10 cellular contexts compared by ENCODE assay signal in the genomic region with DNA sequence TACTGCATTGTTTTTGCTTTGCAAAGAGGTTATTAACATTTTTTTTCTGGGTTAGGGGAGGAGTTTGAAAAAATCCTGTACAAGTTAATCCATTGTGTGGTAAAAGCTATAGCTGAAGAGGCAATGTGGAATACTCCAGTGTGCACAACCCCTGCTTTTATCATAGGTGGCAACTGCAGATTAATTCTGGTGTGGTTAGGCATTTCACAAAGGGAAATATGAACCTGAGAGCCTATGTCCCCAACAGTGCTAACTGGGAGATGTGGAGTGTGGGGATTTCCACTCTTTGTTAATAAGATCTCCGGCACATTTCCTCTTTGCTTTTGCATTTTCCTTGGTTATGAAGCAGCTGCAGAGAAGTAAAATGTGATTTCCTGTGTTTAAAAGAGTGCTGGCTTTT. TPM values are rescaled to one million over a fixed set of nuclear protein-coding genes. Genes with fewer than 3 reads are reported as not detected.
DNase-seq lines count a peak whose midpoint lies in the region; TF ChIP-seq lines count a peak whose summit lies in the region.
"Had no signal": no experiment of that assay in that cellular context is flagged by ENCODE, and none has a peak within 500 bp of the region (broad histone marks: within the 10 kb centered on the region; RNA-seq: fewer than 3 reads in every experiment).

No MANE protein-coding gene starts in this region.

- H3K36me3 Mint-ChIP-seq in activated CD4-positive, alpha-beta T cell treated with anti-CD3 and anti-CD28 coated beads, Interleukin-2, amount 10 ng/mL, durations not matched to agents 24 days and 14 days (ENCODE audit: low read depth), result peaks cover 28% of the 10 kb centered on the region

- BruUV-seq in OCI-LY7 (replicated peaks; lab: Mats Ljungman, UMichigan), result no TSS peak

- no peaks in the 10 kb centered on the region for H3K9me2 ChIP-seq in OCI-LY7 (ENCODE audit: insufficient read depth, low read length)

- peak; percentile 67 for DNase-seq in activated CD4-positive, alpha-beta T cell treated with anti-CD3 and anti-CD28 coated beads, Interleukin-2, amount 10 ng/mL, durations not matched to agents 24 days and 14 days
- DNase-seq in activated CD4-positive, alpha-beta T cell treated with anti-CD3 and anti-CD28 coated beads, Interleukin-2, amount 50 U/mL, for 1 hour, result no peak
- DNase-seq in OCI-LY7 (ENCODE audit: low spot score) (peak; percentile 33), epithelial cell of esophagus (ENCODE audit: low read depth) (peak; percentile 70), DMS 273 (lab: John Stamatoyannopoulos, UW; ENCODE audit: unreplicated experiment) (no peak), SKM-1 (lab: John Stamatoyannopoulos, UW; ENCODE audit: unreplicated experiment) (no peak), NCI-H510A treated with DMSO at 0.1 percent for 48 hours (lab: John Stamatoyannopoulos, UW) (no peak)
- DNase-seq: stimulated activated CD4-positive, alpha-beta T cell treated with anti-CD3 and anti-CD28 coated beads, Interleukin-4, amount 100 ng/mL, for 4 hours had no signal

- H4K20me1 ChIP-seq in OCI-LY7 (ENCODE audit: insufficient read depth, low read length), result no peaks in the 10 kb centered on the region

- intact Hi-C loops in activated CD4-positive, alpha-beta T cell treated with anti-CD3 and anti-CD28 coated beads, Interleukin-2, amount 10 ng/mL, durations not matched to agents 24 days and 14 days (cut with micrococcal nuclease), result no loop called here
- intact Hi-C loops in OCI-LY7 (cut with micrococcal nuclease; ENCODE audit: unreplicated experiment), result no loop called here

- H3K4me1 ChIP-seq in OCI-LY7 (ENCODE audit: insufficient read depth, low read length, poor library complexity, severe bottlenecking) (peaks cover 17% of the 10 kb centered on the region), skeletal muscle satellite cell (ENCODE audit: control insufficient read depth, insufficient read depth, low read length) (peaks cover 23% of the 10 kb centered on the region)

- CTCF ChIA-PET in OCI-LY7 (lab: Charles Lee; ENCODE audit: unreplicated experiment), result no interaction called here

- TF ChIP-seq CTCF in OCI-LY7 (conservative IDR thresholded peaks at IDR 0.05; ENCODE audit: low read length), result no peak
- TF ChIP-seq CTCF in epithelial cell of esophagus (IDR thresholded peaks at IDR 0.05; ENCODE audit: insufficient read depth, low read depth, low read length, missing control alignments), result no peak

- H3K9ac ChIP-seq in skeletal muscle satellite cell (ENCODE audit: low read depth, low read length), result no peak overlapping the region

- H3K9me3 ChIP-seq in OCI-LY7 (ENCODE audit: low read length), result no peaks in the 10 kb centered on the region
- H3K9me3 ChIP-seq in skeletal muscle satellite cell (replicated peaks; ENCODE audit: low read length), result no peaks in the 10 kb centered on the region

- peak overlapping the region; percentile 56 for H3K4me2 ChIP-seq in OCI-LY7 (ENCODE audit: low read length)
- peak overlapping the region; percentile 15 for H3K4me2 ChIP-seq in skeletal muscle satellite cell (ENCODE audit: low read length)

- peak overlapping the region; percentile 9 for H3K4me3 ChIP-seq in OCI-LY7 (ENCODE audit: low read depth, low read length, poor library complexity, severe bottlenecking)
- H3K4me3 ChIP-seq in epithelial cell of esophagus (ENCODE audit: low read length), result no peak overlapping the region
- H3K4me3 ChIP-seq in skeletal muscle satellite cell (ENCODE audit: low read length), result no peak overlapping the region

- no peaks in the 10 kb centered on the region for H3K9me3 Mint-ChIP-seq in activated CD4-positive, alpha-beta T cell treated with anti-CD3 and anti-CD28 coated beads, Interleukin-2, amount 10 ng/mL, durations not matched to agents 24 days and 14 days

- H3K27me3 Mint-ChIP-seq in activated CD4-positive, alpha-beta T cell treated with anti-CD3 and anti-CD28 coated beads, Interleukin-2, amount 10 ng/mL, durations not matched to agents 24 days and 14 days, result no peaks in the 10 kb centered on the region

- H3K27me3 ChIP-seq in skeletal muscle satellite cell (ENCODE audit: control insufficient read depth, insufficient read depth, low read length), result no peaks in the 10 kb centered on the region

- H2AFZ ChIP-seq in OCI-LY7 (ENCODE audit: low read length), result no peak overlapping the region

- H3K36me3 ChIP-seq in OCI-LY7 (ENCODE audit: insufficient read depth, low read length), result peaks cover 31% of the 10 kb centered on the region
- H3K36me3 ChIP-seq in skeletal muscle satellite cell (ENCODE audit: insufficient read depth, low read length), result peaks cover 5% of the 10 kb centered on the region

- peaks cover 47% of the 10 kb centered on the region for H3K4me1 Mint-ChIP-seq in activated CD4-positive, alpha-beta T cell treated with anti-CD3 and anti-CD28 coated beads, Interleukin-2, amount 10 ng/mL, durations not matched to agents 24 days and 14 days

- POLR2A ChIA-PET in OCI-LY7 (lab: Charles Lee), result interaction anchor here (0.6 to 2.3 kb wide), 7 partner anchors 9 to 1562 kb away, joined by 3 to 8 read pairs (median 4); no protein-coding TSS in a partner anchor

- H3K79me2 ChIP-seq in OCI-LY7 (ENCODE audit: insufficient read depth, low read depth, low read length), result peaks cover 24% of the 10 kb centered on the region; the same call in 1 of the 2 replicates

- peak overlapping the region; percentile 64 for H3K27ac Mint-ChIP-seq in activated CD4-positive, alpha-beta T cell treated with anti-CD3 and anti-CD28 coated beads, Interleukin-2, amount 10 ng/mL, durations not matched to agents 24 days and 14 days

- peak overlapping the region; percentile 50 for H3K27ac ChIP-seq in OCI-LY7 (ENCODE audit: low read depth, low read length, poor library complexity, severe bottlenecking)
- H3K27ac ChIP-seq: epithelial cell of prostate had no signal

- H3K4me3 Mint-ChIP-seq in activated CD4-positive, alpha-beta T cell treated with anti-CD3 and anti-CD28 coated beads, Interleukin-2, amount 10 ng/mL, durations not matched to agents 24 days and 14 days, result peak overlapping the region; percentile 34

RNA-seq across cellular contexts. Expression of a gene that starts 33.6 kb away (rescaled TPM):
- total RNA-seq in activated CD4-positive, alpha-beta T cell treated with anti-CD3 and anti-CD28 coated beads, Interleukin-2, amount 10 ng/mL, durations not matched to agents 24 days and 14 days, result 35.6 and 41.1 TPM in 2 replicates
- 38.7 and 52.2 TPM in 2 replicates for total RNA-seq in OCI-LY7 (2014; rRNA removed; shearing (Covaris generic))
- 45.2 and 53.6 TPM in 2 replicates for total RNA-seq in OCI-LY7 (2022)
- 26.0 and 27.1 TPM in 2 replicates for total RNA-seq in skeletal muscle satellite cell (2012; rRNA removed)

RNA-seq across cellular contexts. Expression of a gene that starts 34.2 kb away (rescaled TPM):
- total RNA-seq in activated CD4-positive, alpha-beta T cell treated with anti-CD3 and anti-CD28 coated beads, Interleukin-2, amount 10 ng/mL, durations not matched to agents 24 days and 14 days, result 51.6 and 58.1 TPM in 2 replicates
- total RNA-seq in OCI-LY7 (2014; rRNA removed; shearing (Covaris generic)), result 50.8 and 59.4 TPM in 2 replicates
- 42.2 and 47.4 TPM in 2 replicates for total RNA-seq in OCI-LY7 (2022)
- 35.0 and 40.4 TPM in 2 replicates for total RNA-seq in skeletal muscle satellite cell (2012; rRNA removed)

Comparison
In these comparisons a context has a peak if more than half of its experiments do, and no peak if none do; other contexts are left out.
1. DNase-seq: peak in activated CD4-positive, alpha-beta T cell treated with anti-CD3 and anti-CD28 coated beads, Interleukin-2, amount 10 ng/mL, durations not matched to agents 24 days and 14 days (single experiment), OCI-LY7 (single experiment) and epithelial cell of esophagus (single experiment); none in activated CD4-positive, alpha-beta T cell treated with anti-CD3 and anti-CD28 coated beads, Interleukin-2, amount 50 U/mL, for 1 hour (single experiment), DMS 273 (single experiment), SKM-1 (single experiment) and NCI-H510A treated with DMSO at 0.1 percent for 48 hours (single experiment).